Comparison of ENCODE assay signal across 11 cellular contexts in genomic region chr16:87828071-87828971, GRCh38. TPM values are rescaled to one million over a fixed set of nuclear protein-coding genes. Genes with fewer than 3 reads are reported as not detected.
A peak's percentile ranks its signal among the peaks of the same experiment; 100 is the strongest.
DNase-seq lines count a peak whose midpoint lies in the region; ATAC-seq and TF ChIP-seq lines count a peak whose summit lies in the region.
"Had no signal": no experiment of that assay in that cellular context is flagged by ENCODE, and none has a peak within 500 bp of the region (broad histone marks: within the 10 kb centered on the region; RNA-seq: fewer than 3 reads in every experiment).

No MANE protein-coding gene starts in this region.

- no peaks in the 10 kb centered on the region for H3K9me3 ChIP-seq in IMR-90 (ENCODE audit: control insufficient read depth, insufficient read depth, low read length)
- no peaks in the 10 kb centered on the region for H3K9me3 ChIP-seq in iPS-15b (ENCODE audit: control insufficient read depth, insufficient read depth, low read length)
- H3K9me3 ChIP-seq: mucosa of descending colon had no signal

- no peak for TF ChIP-seq RAD21 in IMR-90 (IDR thresholded peaks at IDR 0.05; ENCODE audit: low read length)

- CTCF ChIA-PET in IMR-90 (lab: Yijun Ruan, JAX): interaction anchor here (0.9 kb wide), 1 partner anchor 22 kb away, joined by 3 read pairs; no protein-coding TSS in a partner anchor

- no peak overlapping the region for H2AFZ ChIP-seq in IMR-90 (replicated peaks; ENCODE audit: low read length, poor library complexity)

- peaks cover 18% of the 10 kb centered on the region for H4K20me1 ChIP-seq in IMR-90 (ENCODE audit: insufficient read depth, low read length)

- no peak overlapping the region for H3K4ac ChIP-seq in IMR-90 (ENCODE audit: low read depth, low read length)

- no peak overlapping the region for H4K91ac ChIP-seq in IMR-90 (ENCODE audit: insufficient read depth, low read depth, low read length)

- H3K27ac ChIP-seq in IMR-90 (ENCODE audit: insufficient read depth, low read length): no peak overlapping the region

- H3K9ac ChIP-seq in IMR-90 (ENCODE audit: low read depth, low read length) (no peak overlapping the region), iPS-15b (ENCODE audit: low read depth, low read length) (peak overlapping the region; percentile 24)

- POLR2A ChIA-PET in IMR-90 (lab: Charles Lee; ENCODE audit: unreplicated experiment): no interaction called here

- H3K4me2 ChIP-seq in IMR-90 (ENCODE audit: low read depth, low read length): no peak overlapping the region

- DNase-seq in NCI-H1436 (lab: John Stamatoyannopoulos, UW): peak; percentile 50
- DNase-seq in NCI-H1436 treated with DMSO at 0.1 percent for 48 hours (lab: John Stamatoyannopoulos, UW): no peak
- DNase-seq in IMR-90: no peak
- DNase-seq in activated CD4-positive, alpha-beta T cell treated with anti-CD3 and anti-CD28 coated beads, Interleukin-2, amount 50 U/mL, for 48 hours: peak; percentile 31 to 36
- no peak for DNase-seq in Kasumi-1 (lab: John Stamatoyannopoulos, UW)
- DNase-seq in GOT3 (lab: John Stamatoyannopoulos, UW): no peak
- DNase-seq: activated naive CD8-positive, alpha-beta T cell treated with anti-CD3 and anti-CD28 coated beads, Interleukin-2, amount 10 ng/mL, durations not matched to agents 7 days and 5 days had no signal

- no peak overlapping the region for H3K23ac ChIP-seq in IMR-90 (ENCODE audit: low read depth, low read length)

- no peak overlapping the region for H3K14ac ChIP-seq in IMR-90 (replicated peaks; ENCODE audit: low read depth, low read length)

- intact Hi-C loops in IMR-90 (cut with micrococcal nuclease): no loop called here

- ATAC-seq in IMR-90 (ENCODE audit: low read depth) (no peak; the same call in 1 of the 2 replicates), HG03045 (IDR thresholded peaks at IDR 0.05; ENCODE audit: unreplicated experiment) (no peak)
- ATAC-seq: mucosa of descending colon; stimulated activated memory B cell treated with anti-CD40 and anti-IgM and Interleukin-4, amounts not matched to agents 10 μg/mL and 1 μg/mL and 100 μg/mL, for 72 hours had no signal

- H3K9me1 ChIP-seq in IMR-90 (ENCODE audit: insufficient read depth, low read length): no peaks in the 10 kb centered on the region

- peaks cover 34% of the 10 kb centered on the region for H3K36me3 ChIP-seq in IMR-90 (ENCODE audit: control insufficient read depth, insufficient read depth, low read length)
- H3K36me3 ChIP-seq in iPS-15b (ENCODE audit: control insufficient read depth, insufficient read depth, low read length): peaks cover 29% of the 10 kb centered on the region

- in situ Hi-C loops in IMR-90 (cut with MboI; ENCODE audit: low sequenced_read_pairs): no loop called here

- no peak overlapping the region for H2BK15ac ChIP-seq in IMR-90 (ENCODE audit: low read depth, low read length)

- 96% methylated on average over 7 of the region's 20 CpGs; no CpG with 5 or more reads in 1 of the 2 experiments for WGBS in IMR-90 (ENCODE audit: extremely low coverage in 2 of 2, insufficient read length in 1 of 2), 2 experiments

- H2BK5ac ChIP-seq in IMR-90 (ENCODE audit: low read depth, low read length, poor library complexity, severe bottlenecking): no peak overlapping the region

- no peak overlapping the region for H3K18ac ChIP-seq in IMR-90 (ENCODE audit: low read depth, low read length)

- no peak overlapping the region for H4K8ac ChIP-seq in IMR-90 (ENCODE audit: low read depth in 2 of 2, low read length in 2 of 2)

- dilution Hi-C loops in IMR-90 (cut with HindIII; ENCODE audit: low sequenced_read_pairs, unreplicated experiment): no loop called here

- H3K79me1 ChIP-seq in IMR-90 (ENCODE audit: low read depth in 1 of 2, low read length in 2 of 2): peaks cover 0 to 5% of the 10 kb centered on the region in 2 experiments; a peak in 1 of 4 replicates

- no peak overlapping the region for H2BK20ac ChIP-seq in IMR-90 (ENCODE audit: low read depth, low read length)

- 0 out of 2 replicates have a peak, but pooled peaks have one; percentile 28 for TF ChIP-seq POLR2A in IMR-90 (IDR thresholded peaks at IDR 0.05; ENCODE audit: low read depth, low read length)

- H3K4me1 ChIP-seq in IMR-90 (ENCODE audit: control insufficient read depth, insufficient read depth, low read length) (no peaks in the 10 kb centered on the region), iPS-15b (ENCODE audit: control insufficient read depth, insufficient read depth, low read length) (peaks cover 4% of the 10 kb centered on the region)

- no peak overlapping the region for H2BK120ac ChIP-seq in IMR-90 (ENCODE audit: low read depth, low read length)

- no peak for TF ChIP-seq CTCF in IMR-90 (conservative IDR thresholded peaks at IDR 0.05; ENCODE audit: low read depth, low read length)

- no peak overlapping the region for H3K4me3 ChIP-seq in IMR-90 (ENCODE audit: insufficient read depth, low read depth, low read length)
- no peak overlapping the region for H3K4me3 ChIP-seq in iPS-15b (ENCODE audit: low read depth, low read length)
- H3K4me3 ChIP-seq: mucosa of descending colon had no signal

- H4K5ac ChIP-seq in IMR-90 (ENCODE audit: low read depth, low read length): no peak overlapping the region

- H2AK9ac ChIP-seq in IMR-90 (replicated peaks; ENCODE audit: low read depth, low read length, poor library complexity): no peak overlapping the region

- H3K27me3 ChIP-seq in IMR-90 (ENCODE audit: control insufficient read depth, insufficient read depth, low read length): peaks cover 5% of the 10 kb centered on the region; the same call in 1 of the 2 replicates
- no peaks in the 10 kb centered on the region for H3K27me3 ChIP-seq in iPS-15b (ENCODE audit: control insufficient read depth, insufficient read depth, low read length)

- BruUV-seq in IMR-90 (replicated peaks; lab: Mats Ljungman, UMichigan): no TSS peak

- no peak overlapping the region for H3K56ac ChIP-seq in IMR-90 (ENCODE audit: extremely low read depth, insufficient read depth, low read length)

- no peak overlapping the region for H2AK5ac ChIP-seq in IMR-90 (ENCODE audit: low read depth, low read length)

TF ChIP-seq in IMR-90, 13 proteins besides CTCF, POLR2A, EP300 and RAD21:
- TF ChIP-seq MAFK (IDR thresholded peaks at IDR 0.05; ENCODE audit: low read depth, low read length) (no peak), NFE2L2 (IDR thresholded peaks at IDR 0.05; ENCODE audit: low read depth, low read length) (no peak), BHLHE40 (IDR thresholded peaks at IDR 0.05; ENCODE audit: low read depth, low read length) (no peak), RCOR1 (IDR thresholded peaks at IDR 0.05; ENCODE audit: insufficient replicate concordance, low read length) (no peak), FOS (IDR thresholded peaks at IDR 0.05; ENCODE audit: low read depth, low read length) (no peak), MXI1 (IDR thresholded peaks at IDR 0.05; ENCODE audit: borderline replicate concordance, low read depth, low read length) (no peak), CHD1 (IDR thresholded peaks at IDR 0.05; ENCODE audit: low read depth, low read length) (no peak), SMC3 (IDR thresholded peaks at IDR 0.05; ENCODE audit: low read depth, low read length) (no peak), MAZ (IDR thresholded peaks at IDR 0.05; ENCODE audit: borderline replicate concordance, low read depth, low read length) (no peak), RFX5 (IDR thresholded peaks at IDR 0.05; ENCODE audit: low read depth, low read length) (no peak), CEBPB (IDR thresholded peaks at IDR 0.05; ENCODE audit: low read depth, low read length) (no peak)
- TF ChIP-seq, protein P1, sequence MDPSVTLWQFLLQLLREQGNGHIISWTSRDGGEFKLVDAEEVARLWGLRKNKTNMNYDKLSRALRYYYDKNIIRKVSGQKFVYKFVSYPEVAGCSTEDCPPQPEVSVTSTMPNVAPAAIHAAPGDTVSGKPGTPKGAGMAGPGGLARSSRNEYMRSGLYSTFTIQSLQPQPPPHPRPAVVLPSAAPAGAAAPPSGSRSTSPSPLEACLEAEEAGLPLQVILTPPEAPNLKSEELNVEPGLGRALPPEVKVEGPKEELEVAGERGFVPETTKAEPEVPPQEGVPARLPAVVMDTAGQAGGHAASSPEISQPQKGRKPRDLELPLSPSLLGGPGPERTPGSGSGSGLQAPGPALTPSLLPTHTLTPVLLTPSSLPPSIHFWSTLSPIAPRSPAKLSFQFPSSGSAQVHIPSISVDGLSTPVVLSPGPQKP (IDR thresholded peaks at IDR 0.05; ENCODE audit: borderline replicate concordance, low read depth, low read length): no peak
- TF ChIP-seq, protein P2, sequence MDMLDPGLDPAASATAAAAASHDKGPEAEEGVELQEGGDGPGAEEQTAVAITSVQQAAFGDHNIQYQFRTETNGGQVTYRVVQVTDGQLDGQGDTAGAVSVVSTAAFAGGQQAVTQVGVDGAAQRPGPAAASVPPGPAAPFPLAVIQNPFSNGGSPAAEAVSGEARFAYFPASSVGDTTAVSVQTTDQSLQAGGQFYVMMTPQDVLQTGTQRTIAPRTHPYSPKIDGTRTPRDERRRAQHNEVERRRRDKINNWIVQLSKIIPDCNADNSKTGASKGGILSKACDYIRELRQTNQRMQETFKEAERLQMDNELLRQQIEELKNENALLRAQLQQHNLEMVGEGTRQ (IDR thresholded peaks at IDR 0.05; ENCODE audit: low read depth, low read length): no peak
TF ChIP-seq in IMR-90: peak in this region for 0.

RNA-seq across cellular contexts. Expression of gene SLC7A5, which starts 41.0 kb away (rescaled TPM):
- 11.3 and 13.6 TPM in 2 replicates for total RNA-seq in IMR-90 (2012; rRNA removed)
- 87.9 and 101 TPM in 2 replicates for polyA plus RNA-seq in IMR-90 (2012; rRNA removed)
- polyA plus RNA-seq in IMR-90 (2012; cell fraction: cytosol; rRNA removed): 70.4 and 146 TPM in 2 replicates
- 88.7 and 147 TPM in 2 replicates for polyA plus RNA-seq in IMR-90 (2012; cell fraction: nucleus; rRNA removed; ENCODE audit: low replicate concordance)

Comparison
In these comparisons a context has a peak if more than half of its experiments do, and no peak if none do; other contexts are left out.
1. DNase-seq: peak in NCI-H1436 (single experiment) and activated CD4-positive, alpha-beta T cell treated with anti-CD3 and anti-CD28 coated beads, Interleukin-2, amount 50 U/mL, for 48 hours (2 of 2); none in NCI-H1436 treated with DMSO at 0.1 percent for 48 hours (single experiment), IMR-90 (single experiment), Kasumi-1 (0 of 2) and GOT3 (single experiment).